In genomic region chr16:78746718-78747117, GRCh38 we compare ENCODE assay signal across 31 cellular contexts.
"Had no signal": no experiment of that assay in that cellular context is flagged by ENCODE, and none has a peak within 500 bp of the region (broad histone marks: within the 10 kb centered on the region; RNA-seq: fewer than 3 reads in every experiment).

No MANE protein-coding gene starts in this region.

- H3K9me3 Mint-ChIP-seq: natural killer cell; nephron; neural progenitor cell; stimulated activated memory B cell treated with anti-CD40 and anti-IgM and Interleukin-4, amounts not matched to agents 10 μg/mL and 1 μg/mL and 100 μg/mL, for 72 hours; stimulated activated naive CD8-positive, alpha-beta T cell treated with anti-CD3 and anti-CD28 coated beads, Interleukin-15, amount 100 ng/mL, for 72 hours had no signal

- H3K9ac ChIP-seq: neural progenitor cell, parathyroid adenoma had no signal

- H3K79me2 ChIP-seq: parathyroid adenoma had no signal

- H3K27ac ChIP-seq: neural progenitor cell, ovary, parathyroid adenoma, skin epidermis, spleen, suprapubic skin, testis, tibial artery, upper lobe of right lung had no signal

- H3K4me1 ChIP-seq: neural progenitor cell, testis had no signal

- H2AFZ ChIP-seq: neural progenitor cell, parathyroid adenoma had no signal

- ATAC-seq: naive thymus-derived CD4-positive, alpha-beta T cell; natural killer cell; psoas muscle; stimulated activated memory B cell treated with anti-CD40 and anti-IgM and Interleukin-4, amounts not matched to agents 10 μg/mL and 1 μg/mL and 100 μg/mL, for 72 hours; stimulated activated naive CD8-positive, alpha-beta T cell treated with anti-CD3 and anti-CD28 coated beads, Interleukin-15, amount 100 ng/mL, for 72 hours; stimulated activated naive CD8-positive, alpha-beta T cell treated with anti-CD3 and anti-CD28 coated beads, Interleukin-15, Interleukin-2, amounts not matched to agents 100 U/mL and 50 U/mL, for 24 hours; upper lobe of right lung had no signal

- DNase-seq: naive thymus-derived CD4-positive, alpha-beta T cell; natural killer cell; occipital lobe; ovary; posterior cingulate gyrus; psoas muscle; right cardiac atrium; spleen; stimulated activated CD4-positive, alpha-beta T cell treated with anti-CD3 and anti-CD28 coated beads, Interleukin-12 subunit alpha, Interleukin-12 subunit beta, amount 100 ng/mL, for 4 hours; stimulated activated CD4-positive, alpha-beta T cell treated with anti-CD3 and anti-CD28 coated beads, Interleukin-1b, Interleukin-23, amount 100 ng/mL, for 48 hours; stimulated activated CD4-positive, alpha-beta T cell treated with anti-CD3 and anti-CD28 coated beads, Interleukin-4, amount 100 ng/mL, for 1 hour; stimulated activated CD4-positive, alpha-beta T cell treated with anti-CD3 and anti-CD28 coated beads, Interleukin-4, amount 100 ng/mL, for 4 hours; stimulated activated CD8-positive, alpha-beta memory T cell treated with anti-CD3 and anti-CD28 coated beads, Interleukin-4, amount 100 ng/mL, for 48 hours; stimulated activated naive CD4-positive, alpha-beta T cell; stimulated activated naive CD8-positive, alpha-beta T cell treated with anti-CD3 and anti-CD28 coated beads, Interleukin-15, amount 100 ng/mL, for 72 hours; stimulated activated naive CD8-positive, alpha-beta T cell treated with anti-CD3 and anti-CD28 coated beads, Interleukin-15, Interleukin-2, amounts not matched to agents 100 U/mL and 50 U/mL, for 24 hours; substantia nigra; testis; tibial artery; transverse colon; upper lobe of right lung had no signal

- H3K4me2 ChIP-seq: neural progenitor cell, smooth muscle cell had no signal

- H3K4me3 ChIP-seq: neural progenitor cell, ovary, psoas muscle, skin epidermis, smooth muscle cell, spleen, suprapubic skin, testis, tibial artery, transverse colon, upper lobe of right lung, vagina had no signal

- H3K27ac Mint-ChIP-seq: natural killer cell; neural progenitor cell; progenitor cell of endocrine pancreas; stimulated activated memory B cell treated with anti-CD40 and anti-IgM and Interleukin-4, amounts not matched to agents 10 μg/mL and 1 μg/mL and 100 μg/mL, for 72 hours; stimulated activated naive CD8-positive, alpha-beta T cell treated with anti-CD3 and anti-CD28 coated beads, Interleukin-15, amount 100 ng/mL, for 72 hours; type B pancreatic cell had no signal

- H3K27me3 ChIP-seq: neural progenitor cell, ovary, spleen, suprapubic skin, testis, tibial artery, transverse colon, upper lobe of right lung, vagina had no signal

- H3K36me3 ChIP-seq: neural progenitor cell, ovary, spleen, suprapubic skin, tibial artery, transverse colon, upper lobe of right lung, vagina had no signal

- H3K4me3 Mint-ChIP-seq: naive thymus-derived CD4-positive, alpha-beta T cell; natural killer cell; nephron; neural progenitor cell; stimulated activated memory B cell treated with anti-CD40 and anti-IgM and Interleukin-4, amounts not matched to agents 10 μg/mL and 1 μg/mL and 100 μg/mL, for 72 hours; stimulated activated naive CD8-positive, alpha-beta T cell treated with anti-CD3 and anti-CD28 coated beads, Interleukin-15, amount 100 ng/mL, for 72 hours; type B pancreatic cell had no signal

- H3K27me3 Mint-ChIP-seq: naive thymus-derived CD4-positive, alpha-beta T cell; progenitor cell of endocrine pancreas; stimulated activated memory B cell treated with anti-CD40 and anti-IgM and Interleukin-4, amounts not matched to agents 10 μg/mL and 1 μg/mL and 100 μg/mL, for 72 hours; stimulated activated naive CD8-positive, alpha-beta T cell treated with anti-CD3 and anti-CD28 coated beads, Interleukin-15, amount 100 ng/mL, for 72 hours; type B pancreatic cell had no signal

- H3K9me3 ChIP-seq: ovary, psoas muscle, spleen, suprapubic skin, testis, tibial artery, transverse colon, upper lobe of right lung, vagina had no signal

- H3K36me3 Mint-ChIP-seq: natural killer cell; neural progenitor cell; stimulated activated memory B cell treated with anti-CD40 and anti-IgM and Interleukin-4, amounts not matched to agents 10 μg/mL and 1 μg/mL and 100 μg/mL, for 72 hours; type B pancreatic cell had no signal
